ENCODE assay signal across 9 cellular contexts in the genomic region with DNA sequence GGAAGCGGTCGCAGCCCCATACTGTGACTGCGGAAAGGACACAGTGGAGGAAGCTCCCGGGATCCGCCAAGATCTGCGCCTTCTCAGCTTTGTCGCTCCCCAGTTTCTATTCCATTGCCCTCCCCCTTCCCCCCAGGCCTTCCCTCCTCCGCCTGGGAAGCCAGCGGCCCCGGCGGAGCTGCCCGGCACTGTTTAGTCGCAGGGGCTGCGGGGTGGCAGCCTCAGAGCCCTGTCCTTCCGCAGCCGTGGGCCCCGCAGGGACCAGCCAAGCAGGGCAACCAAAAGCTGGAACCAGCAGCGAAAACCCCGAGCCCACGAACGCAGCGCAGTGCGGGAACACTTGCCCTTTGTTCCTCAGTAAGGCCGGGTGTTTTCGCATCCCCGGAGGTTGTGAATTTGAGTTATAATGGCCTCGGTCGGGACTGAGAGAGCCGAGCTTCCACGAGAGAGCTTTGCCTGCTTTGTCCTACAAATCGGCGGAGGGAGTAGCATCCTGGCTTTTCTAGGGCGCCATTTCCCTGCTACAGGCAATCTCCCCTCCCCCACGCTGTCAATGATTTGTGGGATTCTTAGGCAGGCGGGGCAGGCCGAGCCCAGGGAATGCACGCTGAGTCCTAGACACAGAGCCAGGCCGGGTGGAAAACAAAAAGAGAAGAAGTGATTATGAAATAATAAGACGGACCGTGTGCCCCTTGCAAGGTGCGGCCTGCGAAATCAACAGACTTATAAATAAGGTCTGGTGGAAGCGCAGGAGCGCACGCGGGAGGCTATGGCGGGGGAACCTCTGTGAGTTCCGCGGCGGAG. TPM values are rescaled to one million over a fixed set of nuclear protein-coding genes. Genes with fewer than 3 reads are reported as not detected.
DNase-seq lines count a peak whose midpoint lies in the region; ATAC-seq and TF ChIP-seq lines count a peak whose summit lies in the region.
"Had no signal": no experiment of that assay in that cellular context is flagged by ENCODE, and none has a peak within 500 bp of the region (broad histone marks: within the 10 kb centered on the region; RNA-seq: fewer than 3 reads in every experiment).

No MANE protein-coding gene starts in this region.

- H3K4me3 Mint-ChIP-seq in activated CD4-positive, alpha-beta memory T cell treated with anti-CD3 and anti-CD28 coated beads for 36 hours = peak overlapping the region; percentile 27
- no peak overlapping the region for H3K4me3 Mint-ChIP-seq in activated CD4-positive, alpha-beta memory T cell treated with anti-CD3 and anti-CD28 coated beads, Interleukin-2, amount 10 ng/mL, durations not matched to agents 7 days and 5 days

- H3K9me3 ChIP-seq in spleen = no peaks in the 10 kb centered on the region

- no peak for DNase-seq in activated CD4-positive, alpha-beta memory T cell treated with anti-CD3 and anti-CD28 coated beads for 36 hours
- DNase-seq in activated CD4-positive, alpha-beta memory T cell treated with anti-CD3 and anti-CD28 coated beads, Interleukin-2, amount 10 ng/mL, durations not matched to agents 7 days and 5 days = no peak
- peak; percentile 57 for DNase-seq in NCI-H524 treated with DMSO at 0.1 percent for 48 hours (lab: John Stamatoyannopoulos, UW)
- peak; percentile 76 for DNase-seq in choroid plexus epithelial cell (ENCODE audit: low read depth)
- no peak for DNase-seq in spleen
- DNase-seq in GM13976 (ENCODE audit: low spot score) = no peak
- DNase-seq: DND-41 had no signal

- intact Hi-C loops in activated CD4-positive, alpha-beta memory T cell treated with anti-CD3 and anti-CD28 coated beads for 36 hours (cut with micrococcal nuclease) = no loop called here
- intact Hi-C loops in spleen (cut with DNase I; ENCODE audit: low total_unique reads) = no loop called here

- H3K4me1 ChIP-seq in spleen = peaks cover 41 to 61% (median 53%) of the 10 kb centered on the region in 6 donors

- no peak for TF ChIP-seq POLR2A in spleen (IDR thresholded peaks at IDR 0.05)

- H3K27me3 ChIP-seq in layer of hippocampus (ENCODE audit: control insufficient read depth, insufficient read depth, low read length) (peaks cover 35% of the 10 kb centered on the region), spleen (replicated peaks in 1 of 7) (peaks cover 20 to 98% (median 89%) of the 10 kb centered on the region in 7 donors)

- in situ Hi-C loops in GM13976 (cut with MboI; ENCODE audit: low sequenced_read_pairs, unreplicated experiment) = no loop called here

- no peak overlapping the region for H3K27ac Mint-ChIP-seq in activated CD4-positive, alpha-beta memory T cell treated with anti-CD3 and anti-CD28 coated beads for 36 hours
- no peak overlapping the region for H3K27ac Mint-ChIP-seq in activated CD4-positive, alpha-beta memory T cell treated with anti-CD3 and anti-CD28 coated beads, Interleukin-2, amount 10 ng/mL, durations not matched to agents 7 days and 5 days

- no peaks in the 10 kb centered on the region for H3K36me3 ChIP-seq in spleen

- H3K36me3 Mint-ChIP-seq in activated CD4-positive, alpha-beta memory T cell treated with anti-CD3 and anti-CD28 coated beads for 36 hours = no peaks in the 10 kb centered on the region
- H3K36me3 Mint-ChIP-seq in activated CD4-positive, alpha-beta memory T cell treated with anti-CD3 and anti-CD28 coated beads, Interleukin-2, amount 10 ng/mL, durations not matched to agents 7 days and 5 days (ENCODE audit: low read depth) = no peaks in the 10 kb centered on the region

- H3K4me3 ChIP-seq in choroid plexus epithelial cell (ENCODE audit: low read depth, low read length) (peak overlapping the region; percentile 66), spleen (peak overlapping the region; percentile 2 to 64 (median 34))

- H3K9me3 Mint-ChIP-seq in activated CD4-positive, alpha-beta memory T cell treated with anti-CD3 and anti-CD28 coated beads for 36 hours = no peaks in the 10 kb centered on the region
- H3K9me3 Mint-ChIP-seq in activated CD4-positive, alpha-beta memory T cell treated with anti-CD3 and anti-CD28 coated beads, Interleukin-2, amount 10 ng/mL, durations not matched to agents 7 days and 5 days = no peaks in the 10 kb centered on the region

- POLR2A ChIA-PET in activated CD4-positive, alpha-beta memory T cell treated with anti-CD3 and anti-CD28 coated beads for 36 hours (lab: Charles Lee) = no interaction called here
- POLR2A ChIA-PET in activated CD4-positive, alpha-beta memory T cell treated with anti-CD3 and anti-CD28 coated beads, Interleukin-2, amount 10 ng/mL, durations not matched to agents 7 days and 5 days (lab: Charles Lee) = interaction anchor here (1.3 kb wide), 1 partner anchor 28 kb away, joined by 8 read pairs; a partner anchor contains a TSS

- CTCF ChIA-PET in activated CD4-positive, alpha-beta memory T cell treated with anti-CD3 and anti-CD28 coated beads for 36 hours (lab: Charles Lee) = interaction anchor here (1.0 to 2.0 kb wide), 4 partner anchors 8 to 74 kb away, joined by 3 to 9 read pairs (median 4); a partner anchor contains a TSS
- CTCF ChIA-PET in activated CD4-positive, alpha-beta memory T cell treated with anti-CD3 and anti-CD28 coated beads, Interleukin-2, amount 10 ng/mL, durations not matched to agents 7 days and 5 days (lab: Charles Lee) = interaction anchor here (1.0 to 3.3 kb wide), 4 partner anchors 20 to 105 kb away, joined by 3 to 17 read pairs (median 4); a partner anchor contains a TSS

- no peak for TF ChIP-seq CTCF in choroid plexus epithelial cell (conservative IDR thresholded peaks at IDR 0.05; ENCODE audit: low read depth, low read length)
- TF ChIP-seq CTCF in spleen (IDR thresholded peaks at IDR 0.05 in 8 of 11, conservative IDR thresholded peaks at IDR 0.05 in 3 of 11) = no peak
- TF ChIP-seq CTCF in GM13976 (IDR thresholded peaks at IDR 0.05; ENCODE audit: borderline replicate concordance, control extremely low read depth, extremely low read depth, insufficient read depth, missing control alignments) = no peak

- WGBS in spleen, 5 donors = 3 to 6% (median 3%) methylated on average over 45 to 50 of the region's 50 CpGs

- H3K27me3 Mint-ChIP-seq in activated CD4-positive, alpha-beta memory T cell treated with anti-CD3 and anti-CD28 coated beads for 36 hours = peaks cover 77% of the 10 kb centered on the region
- H3K27me3 Mint-ChIP-seq in activated CD4-positive, alpha-beta memory T cell treated with anti-CD3 and anti-CD28 coated beads, Interleukin-2, amount 10 ng/mL, durations not matched to agents 7 days and 5 days = peaks cover 86% of the 10 kb centered on the region

- peaks cover 43% of the 10 kb centered on the region for H3K4me1 Mint-ChIP-seq in activated CD4-positive, alpha-beta memory T cell treated with anti-CD3 and anti-CD28 coated beads for 36 hours (ENCODE audit: low read depth)
- peaks cover 43% of the 10 kb centered on the region for H3K4me1 Mint-ChIP-seq in activated CD4-positive, alpha-beta memory T cell treated with anti-CD3 and anti-CD28 coated beads, Interleukin-2, amount 10 ng/mL, durations not matched to agents 7 days and 5 days

- no peak for ATAC-seq in HG02678 (IDR thresholded peaks at IDR 0.05; ENCODE audit: unreplicated experiment)

- peak overlapping the region; percentile 88 for H3K27ac ChIP-seq in layer of hippocampus (ENCODE audit: low read depth, low read length)
- peak overlapping the region in 5 of 8 donors; percentile 10 to 48 (median 28) for H3K27ac ChIP-seq in spleen

RNA-seq across cellular contexts. Expression of a gene that starts 4.0 kb away (rescaled TPM):
- total RNA-seq in activated CD4-positive, alpha-beta memory T cell treated with anti-CD3 and anti-CD28 coated beads for 36 hours = under 1 TPM in 1 of 2 experiments, not detected in 1; 0.29 TPM
- not detected for total RNA-seq in activated CD4-positive, alpha-beta memory T cell treated with anti-CD3 and anti-CD28 coated beads, Interleukin-2, amount 10 ng/mL, durations not matched to agents 7 days and 5 days
- 1 to 10 TPM in 2 of 7 donors, under 1 TPM in 4, not detected in 1; 0.39 to 1.6 (median 0.82) TPM for total RNA-seq in spleen
- polyA plus RNA-seq in spleen = 1 to 10 TPM; 1.0 to 2.2 (median 1.3) TPM

RNA-seq across cellular contexts. Expression of a gene that starts 27.3 kb away (rescaled TPM):
- 10 to 100 TPM; 24.2 to 25.2 TPM for total RNA-seq in activated CD4-positive, alpha-beta memory T cell treated with anti-CD3 and anti-CD28 coated beads for 36 hours
- total RNA-seq in activated CD4-positive, alpha-beta memory T cell treated with anti-CD3 and anti-CD28 coated beads, Interleukin-2, amount 10 ng/mL, durations not matched to agents 7 days and 5 days = 10 to 100 TPM; 19.8 to 21.4 TPM
- 10 to 100 TPM; 12.1 to 21.0 (median 17.3) TPM for total RNA-seq in spleen
- 10 to 100 TPM; 39.0 to 41.6 (median 39.6) TPM for polyA plus RNA-seq in spleen

Comparison
In these comparisons a context has a peak if more than half of its experiments do, and no peak if none do; other contexts are left out.
1. DNase-seq: peak in NCI-H524 treated with DMSO at 0.1 percent for 48 hours (single experiment) and choroid plexus epithelial cell (single experiment); none in activated CD4-positive, alpha-beta memory T cell treated with anti-CD3 and anti-CD28 coated beads for 36 hours (single experiment), activated CD4-positive, alpha-beta memory T cell treated with anti-CD3 and anti-CD28 coated beads, Interleukin-2, amount 10 ng/mL, durations not matched to agents 7 days and 5 days (single experiment), spleen (single experiment) and GM13976 (single experiment).